Comparison of ENCODE assay signal across 22 cellular contexts in the genomic region with DNA sequence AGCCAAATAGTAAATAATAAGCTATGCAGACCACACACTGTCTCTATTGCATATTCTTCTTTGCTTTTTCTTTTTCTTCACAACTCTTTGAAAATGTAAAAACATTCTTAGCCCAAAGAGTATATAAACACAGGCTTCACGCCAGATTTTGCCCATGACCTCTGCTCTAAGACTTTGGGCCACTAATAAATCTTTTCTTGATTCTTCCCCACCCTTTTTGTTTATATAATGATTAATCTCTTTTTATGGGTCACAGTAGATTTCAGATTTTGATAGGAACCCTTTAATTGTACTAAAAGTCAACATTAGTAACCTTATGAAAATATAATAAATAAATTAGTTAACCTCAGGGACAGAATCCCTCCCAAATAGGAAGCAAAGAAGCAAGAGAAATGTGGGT. TPM values are rescaled to one million over a fixed set of nuclear protein-coding genes. Genes with fewer than 3 reads are reported as not detected.
"Had no signal": no experiment of that assay in that cellular context is flagged by ENCODE, and none has a peak within 500 bp of the region (broad histone marks: within the 10 kb centered on the region; RNA-seq: fewer than 3 reads in every experiment).

No MANE protein-coding gene starts in this region.

- H3K27me3 ChIP-seq: gastrocnemius medialis, pancreas, right atrium auricular region, stomach, uterus had no signal

- H3K4me3 ChIP-seq: gastrocnemius medialis, left ventricle myocardium inferior, pancreas, psoas muscle, right atrium auricular region, stomach, uterus had no signal

- H3K27ac ChIP-seq: gastrocnemius medialis, left ventricle myocardium inferior, pancreas, psoas muscle, right atrium auricular region, stomach, uterus, WERI-Rb-1 had no signal

- H3K9me3 ChIP-seq: gastrocnemius medialis, left ventricle myocardium inferior, pancreas, psoas muscle, right atrium auricular region, stomach, uterus had no signal

- DNase-seq: activated CD4-positive, alpha-beta T cell treated with anti-CD3 and anti-CD28 coated beads, Interleukin-2, amount 10 ng/mL, durations not matched to agents 7 days and 5 days; activated CD4-positive, CD25-positive, alpha-beta regulatory T cell treated with anti-CD3 and anti-CD28 coated beads, Interleukin-2, amount 50 U/mL, for 72 hours; activated CD8-positive, alpha-beta T cell treated with anti-CD3 and anti-CD28 coated beads, Interleukin-2, amount 10 ng/mL, durations not matched to agents 7 days and 5 days; activated gamma-delta T cell; anterior cingulate cortex; caudate nucleus; dermis blood vessel endothelial cell; effector CD8-positive, alpha-beta T cell; gastrocnemius medialis; hippocampal formation; kidney glomerular epithelial cell; left ventricle myocardium inferior; mammary epithelial cell; midbrain; pancreas; psoas muscle; stomach; trophoblast cell; uterus; WERI-Rb-1 had no signal

- H3K4me1 ChIP-seq: pancreas, uterus had no signal

- FAIRE-seq: pancreas had no signal

- H3K36me3 ChIP-seq: gastrocnemius medialis, left ventricle myocardium inferior, pancreas, right atrium auricular region, stomach, uterus, WERI-Rb-1 had no signal

RNA-seq across cellular contexts. Expression of a gene that starts 15.8 kb away (rescaled TPM):
- total RNA-seq: activated CD8-positive, alpha-beta T cell treated with anti-CD3 and anti-CD28 coated beads, Interleukin-2, amount 10 ng/mL, durations not matched to agents 7 days and 5 days; activated T-helper 1 cell treated with anti-CD3 and anti-CD28 coated beads, Interleukin-12 subunit alpha, Interleukin-12 subunit beta, Interleukin-2, Interleukin-4 antibody, amounts not matched to agents 30 ng/mL and 10 ng/mL and 1 ng/mL, durations not matched to agents 14 hours and 24 hours and 36 hours had no signal
